ENCODE assay signal across 15 cellular contexts in the genomic region with DNA sequence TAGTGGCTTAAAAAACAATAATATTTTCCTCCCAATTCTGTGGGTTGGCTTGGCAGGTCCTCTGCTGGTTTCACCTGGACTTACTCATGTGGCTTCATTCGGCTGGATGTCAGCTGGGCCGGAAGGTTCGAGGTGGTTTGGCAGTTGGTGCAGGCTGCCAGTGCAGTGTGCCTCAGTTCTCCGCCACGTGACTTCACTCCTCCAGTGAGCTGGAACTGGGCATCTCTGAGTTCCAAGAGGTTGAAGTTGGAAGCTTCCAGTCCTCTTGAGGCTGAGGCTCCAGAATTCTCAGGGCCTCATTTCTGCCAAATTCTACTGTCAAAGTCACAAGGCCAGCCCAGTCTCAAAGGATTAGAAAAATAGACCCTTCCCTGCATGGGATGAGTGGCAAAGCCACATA.
A peak's percentile ranks its signal among the peaks of the same experiment; 100 is the strongest.
DNase-seq lines count a peak whose midpoint lies in the region; ATAC-seq, FAIRE-seq and TF ChIP-seq lines count a peak whose summit lies in the region.
"Had no signal": no experiment of that assay in that cellular context is flagged by ENCODE, and none has a peak within 500 bp of the region (broad histone marks: within the 10 kb centered on the region; RNA-seq: fewer than 3 reads in every experiment).

No MANE protein-coding gene starts in this region.

- CTCF ChIA-PET in activated B cell treated with CpG ODN at 0.5 μM for 24 hours (lab: Charles Lee): no interaction called here

- POLR2A ChIA-PET in activated B cell treated with CpG ODN at 0.5 μM for 24 hours (lab: Charles Lee): no interaction called here

- no peak for DNase-seq in GM19239 (ENCODE audit: insufficient read length, low spot score)
- no peak for DNase-seq in activated B cell treated with CpG ODN at 0.5 μM for 24 hours
- no peak for DNase-seq in naive B cell
- DNase-seq in thyroid gland: peak; percentile 65 to 85
- no peak for DNase-seq in activated gamma-delta T cell (lab: John Stamatoyannopoulos, UW)
- DNase-seq in activated gamma-delta T cell treated with Interleukin-2 at 50 U/mL for 16 hours: no peak
- DNase-seq: CD8-positive, alpha-beta memory T cell; DMS53; NCI-H1092 treated with DMSO at 0.1 percent for 48 hours; NK-92 treated with Interleukin-12 subunit alpha and Interleukin-12 subunit beta, amount 100 ng/mL, for 24 hours had no signal

- H3K4me1 Mint-ChIP-seq in activated B cell treated with CpG ODN at 0.5 μM for 24 hours (peaks cover 53% of the 10 kb centered on the region), naive B cell (peaks cover 40 to 70% (median 49%) of the 10 kb centered on the region in 3 donors)
- H3K4me1 Mint-ChIP-seq: CD8-positive, alpha-beta memory T cell had no signal

- H3K27ac ChIP-seq in thyroid gland: no peak overlapping the region

- no peaks in the 10 kb centered on the region for H3K9me3 ChIP-seq in thyroid gland

- 43 to 61% methylated on average over 5 of the region's 5 CpGs for WGBS in thyroid gland, 2 donors

- intact Hi-C loops in activated B cell treated with CpG ODN at 0.5 μM for 24 hours (cut with micrococcal nuclease) (loop anchor here (5.0 kb wide), 1 partner anchor 80 kb away; no protein-coding TSS in a partner anchor), thyroid gland (cut with DNase I) (no loop called here)

- H3K36me3 ChIP-seq in thyroid gland: no peaks in the 10 kb centered on the region

- H3K27me3 Mint-ChIP-seq in activated B cell treated with CpG ODN at 0.5 μM for 24 hours (no peaks in the 10 kb centered on the region), naive B cell (no peaks in the 10 kb centered on the region)

- peaks cover 0 to under 1% of the 10 kb centered on the region in 2 donors for H3K4me1 ChIP-seq in thyroid gland

- H3K4me3 Mint-ChIP-seq in activated B cell treated with CpG ODN at 0.5 μM for 24 hours: no peak overlapping the region
- H3K4me3 Mint-ChIP-seq in naive B cell: peak overlapping the region in 2 of 8 donors; percentile 20 to 54
- H3K4me3 Mint-ChIP-seq: CD8-positive, alpha-beta memory T cell had no signal

- peak; percentile 21 for FAIRE-seq in GM19239 (lab: Jason Lieb, UNC)
- FAIRE-seq: GM12892, RCC 7860 had no signal

- no peak for TF ChIP-seq POLR2A in thyroid gland (IDR thresholded peaks at IDR 0.05)

- TF ChIP-seq CTCF in activated B cell treated with CpG ODN at 0.5 μM for 24 hours (IDR thresholded peaks at IDR 0.05) (no peak), thyroid gland (IDR thresholded peaks at IDR 0.05) (peak in 2 of 6 experiments; percentile 12 to 14)

- H3K27ac Mint-ChIP-seq in activated B cell treated with CpG ODN at 0.5 μM for 24 hours (peak overlapping the region; percentile 7), naive B cell (peak overlapping the region in 4 of 6 donors; percentile 32 to 87 (median 82))

- no peak overlapping the region for H3K4me3 ChIP-seq in thyroid gland (replicated peaks in 1 of 3)

- H3K9me3 Mint-ChIP-seq in activated B cell treated with CpG ODN at 0.5 μM for 24 hours: peaks cover 3% of the 10 kb centered on the region
- H3K9me3 Mint-ChIP-seq in naive B cell: peaks cover 4 to 15% (median 10%) of the 10 kb centered on the region in 7 donors

- no peaks in the 10 kb centered on the region for H3K27me3 ChIP-seq in thyroid gland

- H3K36me3 Mint-ChIP-seq in activated B cell treated with CpG ODN at 0.5 μM for 24 hours (ENCODE audit: low read depth) (peaks cover 5% of the 10 kb centered on the region), naive B cell (peaks cover 0 to 6% of the 10 kb centered on the region in 2 donors)

- no peak for ATAC-seq in activated B cell treated with CpG ODN at 0.5 μM for 24 hours (ENCODE audit: low read depth)
- ATAC-seq in naive B cell (ENCODE audit: low read depth in 2 of 2): no peak
- ATAC-seq in HG03442 (IDR thresholded peaks at IDR 0.05; ENCODE audit: unreplicated experiment): no peak
- ATAC-seq: HCT116, Right ventricle myocardium inferior had no signal

Comparison
In these comparisons a context has a peak if more than half of its experiments do, and no peak if none do; other contexts are left out.
1. DNase-seq: peak in thyroid gland (2 of 2); none in GM19239 (single experiment), activated B cell treated with CpG ODN at 0.5 μM for 24 hours (single experiment), naive B cell (single experiment), activated gamma-delta T cell (single experiment) and activated gamma-delta T cell treated with Interleukin-2 at 50 U/mL for 16 hours (single experiment).